ENCODE assay signal across 10 cellular contexts in genomic region chr2:226904592-226904991, GRCh38.
A peak's percentile ranks its signal among the peaks of the same experiment; 100 is the strongest.
DNase-seq lines count a peak whose midpoint lies in the region; ATAC-seq and TF ChIP-seq lines count a peak whose summit lies in the region.
"Had no signal": no experiment of that assay in that cellular context is flagged by ENCODE, and none has a peak within 500 bp of the region (broad histone marks: within the 10 kb centered on the region; RNA-seq: fewer than 3 reads in every experiment).

No MANE protein-coding gene starts in this region.

- peaks cover 3 to 19% (median 10%) of the 10 kb centered on the region in 4 donors for H3K4me1 ChIP-seq in transverse colon
- H3K4me1 ChIP-seq: right lobe of liver had no signal

- no peaks in the 10 kb centered on the region for H3K9me3 ChIP-seq in transverse colon
- H3K9me3 ChIP-seq: right lobe of liver had no signal

- no peak overlapping the region for H3K4me3 Mint-ChIP-seq in activated T-cell treated with anti-CD3 and anti-CD28 coated beads, Interleukin-2, amount 50 U/mL, for 24 hours
- H3K4me3 Mint-ChIP-seq in stimulated activated naive B cell treated with anti-CD40 and anti-IgM and Interleukin-4, amounts not matched to agents 10 μg/mL and 1 μg/mL and 100 μg/mL, for 72 hours: peak overlapping the region; percentile 47 to 84
- H3K4me3 Mint-ChIP-seq in CD14-positive monocyte (no peak overlapping the region), immature natural killer cell (no peak overlapping the region)

- intact Hi-C loops in CD14-positive monocyte (cut with micrococcal nuclease): no loop called here
- intact Hi-C loops in transverse colon (cut with DNase I; ENCODE audit: low total_unique reads): no loop called here

- H3K36me3 Mint-ChIP-seq in activated T-cell treated with anti-CD3 and anti-CD28 coated beads, Interleukin-2, amount 50 U/mL, for 24 hours (ENCODE audit: low read depth): peaks cover 66% of the 10 kb centered on the region
- peaks cover 9 to 26% of the 10 kb centered on the region in 2 donors for H3K36me3 Mint-ChIP-seq in stimulated activated naive B cell treated with anti-CD40 and anti-IgM and Interleukin-4, amounts not matched to agents 10 μg/mL and 1 μg/mL and 100 μg/mL, for 72 hours
- H3K36me3 Mint-ChIP-seq in CD14-positive monocyte (peaks cover 6 to 23% of the 10 kb centered on the region in 2 donors), immature natural killer cell (peaks cover 5 to 19% (median 6%) of the 10 kb centered on the region in 3 donors)

- H3K9me3 Mint-ChIP-seq in activated T-cell treated with anti-CD3 and anti-CD28 coated beads, Interleukin-2, amount 50 U/mL, for 24 hours: peaks cover 2% of the 10 kb centered on the region
- H3K9me3 Mint-ChIP-seq in stimulated activated naive B cell treated with anti-CD40 and anti-IgM and Interleukin-4, amounts not matched to agents 10 μg/mL and 1 μg/mL and 100 μg/mL, for 72 hours: peaks cover 0 to 3% of the 10 kb centered on the region in 2 donors
- H3K9me3 Mint-ChIP-seq in CD14-positive monocyte (peaks cover 0 to 1% (median 0%) of the 10 kb centered on the region in 7 donors), immature natural killer cell (no peaks in the 10 kb centered on the region)

- no peaks in the 10 kb centered on the region for H3K27me3 ChIP-seq in transverse colon
- H3K27me3 ChIP-seq: right lobe of liver had no signal

- no peaks in the 10 kb centered on the region for H3K36me3 ChIP-seq in transverse colon

- TF ChIP-seq POLR2A in transverse colon (IDR thresholded peaks at IDR 0.05): no peak

- TF ChIP-seq EP300 in transverse colon (IDR thresholded peaks at IDR 0.05; ENCODE audit: low read depth): no peak

- peak overlapping the region in 1 of 4 donors; percentile 35 for H3K27ac ChIP-seq in transverse colon
- H3K27ac ChIP-seq: right lobe of liver had no signal

- no peak for DNase-seq in activated T-cell treated with anti-CD3 and anti-CD28 coated beads, Interleukin-2, amount 50 U/mL, for 24 hours
- DNase-seq in activated T-cell treated with anti-CD3 and anti-CD28 coated beads for 4 hours: no peak
- DNase-seq in stimulated activated naive B cell treated with anti-CD40 and anti-IgM and Interleukin-4, amounts not matched to agents 10 μg/mL and 1 μg/mL and 100 μg/mL, for 72 hours: peak; percentile 42
- no peak for DNase-seq in CD14-positive monocyte (ENCODE audit: low spot score)
- DNase-seq in immature natural killer cell: no peak
- no peak for DNase-seq in transverse colon
- DNase-seq: right lobe of liver, SHP77 had no signal

- no peak overlapping the region for H3K4me3 ChIP-seq in transverse colon
- H3K4me3 ChIP-seq: right lobe of liver had no signal

- TF ChIP-seq CTCF in CD14-positive monocyte (IDR thresholded peaks at IDR 0.05) (no peak), transverse colon (IDR thresholded peaks at IDR 0.05) (no peak)

- 80 to 100% methylated on average over 1 to 6 of the region's 6 CpGs for WGBS in transverse colon (ENCODE audit: low coverage in 1 of 2), 2 donors

- in situ Hi-C loops in transverse colon (cut with MboI; ENCODE audit: low pct_ligation_motif_present in 1 of 4, low pct_unique_long_range_greater_than_20kb in 1 of 4, low sequenced_read_pairs in 3 of 4): no loop called here

- H3K27me3 Mint-ChIP-seq in activated T-cell treated with anti-CD3 and anti-CD28 coated beads, Interleukin-2, amount 50 U/mL, for 24 hours: no peaks in the 10 kb centered on the region
- no peaks in the 10 kb centered on the region for H3K27me3 Mint-ChIP-seq in stimulated activated naive B cell treated with anti-CD40 and anti-IgM and Interleukin-4, amounts not matched to agents 10 μg/mL and 1 μg/mL and 100 μg/mL, for 72 hours
- peaks cover 0 to 2% (median 0%) of the 10 kb centered on the region in 3 donors for H3K27me3 Mint-ChIP-seq in CD14-positive monocyte (ENCODE audit: low read depth in 3 of 3)
- peaks cover 0 to 5% (median 4%) of the 10 kb centered on the region in 3 donors for H3K27me3 Mint-ChIP-seq in immature natural killer cell (ENCODE audit: low read depth in 3 of 3)

- peak overlapping the region; percentile 72 for H3K27ac Mint-ChIP-seq in activated T-cell treated with anti-CD3 and anti-CD28 coated beads, Interleukin-2, amount 50 U/mL, for 24 hours
- H3K27ac Mint-ChIP-seq in stimulated activated naive B cell treated with anti-CD40 and anti-IgM and Interleukin-4, amounts not matched to agents 10 μg/mL and 1 μg/mL and 100 μg/mL, for 72 hours: peak overlapping the region; percentile 94
- H3K27ac Mint-ChIP-seq in CD14-positive monocyte (peak overlapping the region in 1 of 7 donors; percentile 66), immature natural killer cell (peak overlapping the region in 2 of 6 donors; percentile 18 to 58)

- peaks cover 61% of the 10 kb centered on the region for H3K4me1 Mint-ChIP-seq in activated T-cell treated with anti-CD3 and anti-CD28 coated beads, Interleukin-2, amount 50 U/mL, for 24 hours (ENCODE audit: low read depth)
- H3K4me1 Mint-ChIP-seq in stimulated activated naive B cell treated with anti-CD40 and anti-IgM and Interleukin-4, amounts not matched to agents 10 μg/mL and 1 μg/mL and 100 μg/mL, for 72 hours: peaks cover 54 to 77% of the 10 kb centered on the region in 2 donors
- H3K4me1 Mint-ChIP-seq in CD14-positive monocyte: peaks cover 14% of the 10 kb centered on the region
- peaks cover 45 to 55% of the 10 kb centered on the region in 2 donors for H3K4me1 Mint-ChIP-seq in immature natural killer cell

- ATAC-seq in GM21786 (IDR thresholded peaks at IDR 0.05; ENCODE audit: unreplicated experiment) (peak; percentile 34), HG03432 (IDR thresholded peaks at IDR 0.05; ENCODE audit: unreplicated experiment) (peak; percentile 41)
- ATAC-seq in stimulated activated naive B cell treated with anti-CD40 and anti-IgM and Interleukin-4, amounts not matched to agents 10 μg/mL and 1 μg/mL and 100 μg/mL, for 72 hours (replicated peaks): peak; percentile 46 to 70
- ATAC-seq: right lobe of liver had no signal

Comparison
In these comparisons a context has a peak if more than half of its experiments do, and no peak if none do; other contexts are left out.
1. H3K4me3 Mint-ChIP-seq: peak in stimulated activated naive B cell treated with anti-CD40 and anti-IgM and Interleukin-4, amounts not matched to agents 10 μg/mL and 1 μg/mL and 100 μg/mL, for 72 hours (2 of 2); none in activated T-cell treated with anti-CD3 and anti-CD28 coated beads, Interleukin-2, amount 50 U/mL, for 24 hours (single experiment), CD14-positive monocyte (0 of 2) and immature natural killer cell (0 of 5).
2. Peak in every context shown above with its lines, with median percentiles within 50 percentile points of each other: ATAC-seq.